9 cellular contexts compared by ENCODE assay signal in the genomic region with DNA sequence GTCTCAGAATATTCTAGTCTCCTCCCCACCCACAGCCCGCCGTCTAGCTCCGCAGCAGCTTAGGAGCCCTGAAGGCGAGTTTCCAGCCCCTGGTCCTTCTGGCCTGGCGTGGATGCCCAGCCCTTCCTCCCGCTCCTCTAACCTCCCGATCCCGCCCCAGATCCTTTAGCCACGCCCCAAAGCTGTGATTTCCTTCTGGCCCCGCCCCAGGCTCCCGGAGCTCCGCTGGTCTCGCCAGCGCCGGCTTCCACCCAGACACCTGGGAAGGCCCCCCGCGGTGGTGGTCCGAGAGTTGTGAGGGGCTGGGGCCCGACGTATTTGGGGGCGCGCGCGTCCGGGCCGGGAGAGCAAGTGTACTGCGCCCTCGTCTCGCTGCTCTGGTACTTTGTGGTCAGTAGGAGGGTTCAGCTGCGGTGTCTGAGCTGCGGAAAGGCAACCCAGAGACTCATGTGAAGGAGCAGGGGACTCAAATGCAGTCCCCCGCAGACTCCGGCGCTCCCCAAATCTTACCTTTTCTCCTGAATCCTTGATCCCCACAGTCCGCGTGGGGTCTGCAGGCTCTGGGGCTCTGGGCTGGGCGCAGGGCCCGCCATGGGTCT. TPM values are rescaled to one million over a fixed set of nuclear protein-coding genes. Genes with fewer than 3 reads are reported as not detected.
DNase-seq lines count a peak whose midpoint lies in the region; ATAC-seq and TF ChIP-seq lines count a peak whose summit lies in the region.
"Had no signal": no experiment of that assay in that cellular context is flagged by ENCODE, and none has a peak within 500 bp of the region (broad histone marks: within the 10 kb centered on the region; RNA-seq: fewer than 3 reads in every experiment).

Gene CGB7, minus strand, starts transcription at position 114 of the 599 bp plus-strand sequence. CDS start 2,374 bp downstream, outside the sequence.

- H3K4me1 ChIP-seq in IMR-90 (ENCODE audit: control insufficient read depth, insufficient read depth, low read length): peaks cover 2% of the 10 kb centered on the region; the same call in 1 of the 2 replicates
- H3K4me1 ChIP-seq in esophagus squamous epithelium: peaks cover 16 to 31% (median 19%) of the 10 kb centered on the region in 3 donors
- H3K4me1 ChIP-seq in muscle layer of colon (ENCODE audit: insufficient read depth, low read length): peaks cover 8% of the 10 kb centered on the region
- H3K4me1 ChIP-seq in transverse colon: peaks cover 9 to 25% (median 18%) of the 10 kb centered on the region in 4 donors

- WGBS in IMR-90 (ENCODE audit: extremely low coverage in 2 of 2, insufficient read length in 1 of 2), 2 experiments: 14% methylated on average over 7 of the region's 38 CpGs; no CpG with 5 or more reads in 1 of the 2 experiments
- 0 to 6% methylated on average over 13 to 21 of the region's 38 CpGs for WGBS in esophagus squamous epithelium, 2 donors
- 13% methylated on average over 32 of the region's 38 CpGs; no CpG with 5 or more reads in 1 of the 2 donors for WGBS in transverse colon (ENCODE audit: low coverage in 1 of 2), 2 donors

- H3K27ac ChIP-seq in IMR-90 (ENCODE audit: insufficient read depth, low read length) (no peak within 1 kb of the TSS; the same call in 1 of the 2 replicates), esophagus squamous epithelium (no peak within 1 kb of the TSS), muscle layer of colon (ENCODE audit: low read depth, low read length) (no peak within 1 kb of the TSS), transverse colon (no peak within 1 kb of the TSS)

- TF ChIP-seq POLR2A in IMR-90 (IDR thresholded peaks at IDR 0.05; ENCODE audit: low read depth, low read length) (no peak), esophagus squamous epithelium (IDR thresholded peaks at IDR 0.05) (no peak), transverse colon (IDR thresholded peaks at IDR 0.05) (no peak)

- peak within 1 kb of the TSS in 1 of 2 experiments; percentile 60; a peak in 2 of 4 replicates for H4K8ac ChIP-seq in IMR-90 (ENCODE audit: low read depth in 2 of 2, low read length in 2 of 2)

- H3K79me1 ChIP-seq in IMR-90 (ENCODE audit: low read depth in 1 of 2, low read length in 2 of 2): peaks cover 0 to 5% of the 10 kb centered on the region in 2 experiments; a peak in 3 of 4 replicates

- no peak for TF ChIP-seq RAD21 in IMR-90 (IDR thresholded peaks at IDR 0.05; ENCODE audit: low read length)

- H3K9me3 ChIP-seq in IMR-90 (ENCODE audit: control insufficient read depth, insufficient read depth, low read length) (no peaks in the 10 kb centered on the region), esophagus squamous epithelium (no peaks in the 10 kb centered on the region), muscle layer of colon (ENCODE audit: low read length) (no peaks in the 10 kb centered on the region), transverse colon (no peaks in the 10 kb centered on the region)

- peak within 1 kb of the TSS; percentile 89 for H3K23ac ChIP-seq in IMR-90 (ENCODE audit: low read depth, low read length)

- 0 out of 2 replicates have a peak within 1 kb of the TSS, but pooled peaks have one; percentile 10 for H2BK20ac ChIP-seq in IMR-90 (ENCODE audit: low read depth, low read length)

- no peak within 1 kb of the TSS for H3K27ac Mint-ChIP-seq in activated CD8-positive, alpha-beta T cell treated with anti-CD3 and anti-CD28 coated beads, Interleukin-2, amount 10 ng/mL, durations not matched to agents 7 days and 5 days

- intact Hi-C loops in IMR-90 (cut with micrococcal nuclease): loop anchor here (5.0 kb wide), 1 partner anchor 65 kb away; the partner anchor contains the start of genes GYS1 and RUVBL2
- intact Hi-C loops in esophagus squamous epithelium (cut with DNase I): no loop called here
- intact Hi-C loops in transverse colon (cut with DNase I; ENCODE audit: low total_unique reads): no loop called here

- H3K9me1 ChIP-seq in IMR-90 (ENCODE audit: insufficient read depth, low read length): no peaks in the 10 kb centered on the region

- H3K4ac ChIP-seq in IMR-90 (ENCODE audit: low read depth, low read length): peak within 1 kb of the TSS; percentile 16; the same call in 1 of the 2 replicates

- dilution Hi-C loops in IMR-90 (cut with HindIII; ENCODE audit: low sequenced_read_pairs, unreplicated experiment): no loop called here

- H2AFZ ChIP-seq in IMR-90 (replicated peaks; ENCODE audit: low read length, poor library complexity): peak within 1 kb of the TSS; percentile 95

- no peaks in the 10 kb centered on the region for H3K9me3 Mint-ChIP-seq in activated CD8-positive, alpha-beta T cell treated with anti-CD3 and anti-CD28 coated beads, Interleukin-2, amount 10 ng/mL, durations not matched to agents 7 days and 5 days (ENCODE audit: insufficient read depth)

- DNase-seq in Ammon's horn (ENCODE audit: low spot score) (peak; percentile 15), IMR-90 (peak; percentile 35), esophagus squamous epithelium (lab: John Stamatoyannopoulos, UW) (no peak), transverse colon (peak; percentile 79)
- DNase-seq in activated CD8-positive, alpha-beta T cell treated with anti-CD3 and anti-CD28 coated beads, Interleukin-2, amount 10 ng/mL, durations not matched to agents 7 days and 5 days: peak; percentile 51

- H4K91ac ChIP-seq in IMR-90 (ENCODE audit: insufficient read depth, low read depth, low read length): peak within 1 kb of the TSS; percentile 62; the same call in 1 of the 2 replicates

- H2AK9ac ChIP-seq in IMR-90 (replicated peaks; ENCODE audit: low read depth, low read length, poor library complexity): peak within 1 kb of the TSS; percentile 60

- H3K56ac ChIP-seq in IMR-90 (ENCODE audit: extremely low read depth, insufficient read depth, low read length): no peak within 1 kb of the TSS

- CTCF ChIA-PET in IMR-90 (lab: Yijun Ruan, JAX): interaction anchor here (0.6 to 0.8 kb wide), 4 partner anchors 17 to 141 kb away, joined by 3 read pairs; no protein-coding TSS in a partner anchor
- CTCF ChIA-PET in activated CD8-positive, alpha-beta T cell treated with anti-CD3 and anti-CD28 coated beads, Interleukin-2, amount 10 ng/mL, durations not matched to agents 7 days and 5 days (lab: Charles Lee): interaction anchor here (0.9 to 2.4 kb wide), 7 partner anchors 17 to 141 kb away, joined by 3 to 8 read pairs (median 5); partner anchors contain the start of genes GYS1, LIN7B and RUVBL2

- peak within 1 kb of the TSS; percentile 52 for H3K4me3 Mint-ChIP-seq in activated CD8-positive, alpha-beta T cell treated with anti-CD3 and anti-CD28 coated beads, Interleukin-2, amount 10 ng/mL, durations not matched to agents 7 days and 5 days

- TF ChIP-seq CTCF in IMR-90 (conservative IDR thresholded peaks at IDR 0.05; ENCODE audit: low read depth, low read length): no peak
- TF ChIP-seq CTCF in esophagus squamous epithelium (IDR thresholded peaks at IDR 0.05): no peak
- no peak for TF ChIP-seq CTCF in transverse colon (IDR thresholded peaks at IDR 0.05)

- peak; percentile 76 for ATAC-seq in IMR-90 (ENCODE audit: low read depth)
- ATAC-seq in activated CD8-positive, alpha-beta T cell treated with anti-CD3 and anti-CD28 coated beads, Interleukin-2, amount 10 ng/mL, durations not matched to agents 7 days and 5 days: peak; percentile 13
- no peak for ATAC-seq in HG03039 (IDR thresholded peaks at IDR 0.05; ENCODE audit: unreplicated experiment)
- no peak for ATAC-seq in HG03095 (IDR thresholded peaks at IDR 0.05; ENCODE audit: unreplicated experiment)

- H3K9ac ChIP-seq in IMR-90 (ENCODE audit: low read depth, low read length) (peak within 1 kb of the TSS; percentile 39; the same call in 1 of the 2 replicates), muscle layer of colon (ENCODE audit: low read length) (no peak within 1 kb of the TSS)

- peaks cover 45% of the 10 kb centered on the region for H3K27me3 Mint-ChIP-seq in activated CD8-positive, alpha-beta T cell treated with anti-CD3 and anti-CD28 coated beads, Interleukin-2, amount 10 ng/mL, durations not matched to agents 7 days and 5 days (ENCODE audit: low read depth)

- TF ChIP-seq EP300 in transverse colon (IDR thresholded peaks at IDR 0.05; ENCODE audit: low read depth): no peak

- H4K5ac ChIP-seq in IMR-90 (ENCODE audit: low read depth, low read length): peak within 1 kb of the TSS; percentile 17; the same call in 1 of the 2 replicates

- in situ Hi-C loops in IMR-90 (cut with MboI; ENCODE audit: low sequenced_read_pairs) (no loop called here), transverse colon (cut with MboI; ENCODE audit: low pct_ligation_motif_present in 1 of 4, low pct_unique_long_range_greater_than_20kb in 1 of 4, low sequenced_read_pairs in 3 of 4) (no loop called here)

- no peak within 1 kb of the TSS for H2BK5ac ChIP-seq in IMR-90 (ENCODE audit: low read depth, low read length, poor library complexity, severe bottlenecking)

- POLR2A ChIA-PET in IMR-90 (lab: Charles Lee; ENCODE audit: unreplicated experiment): no interaction called here
- POLR2A ChIA-PET in activated CD8-positive, alpha-beta T cell treated with anti-CD3 and anti-CD28 coated beads, Interleukin-2, amount 10 ng/mL, durations not matched to agents 7 days and 5 days (lab: Charles Lee): no interaction called here

- H3K4me1 Mint-ChIP-seq in activated CD8-positive, alpha-beta T cell treated with anti-CD3 and anti-CD28 coated beads, Interleukin-2, amount 10 ng/mL, durations not matched to agents 7 days and 5 days (ENCODE audit: low read depth): peaks cover 28% of the 10 kb centered on the region

- peak within 1 kb of the TSS; percentile 68 for H3K14ac ChIP-seq in IMR-90 (replicated peaks; ENCODE audit: low read depth, low read length)

- no TSS peak for BruUV-seq in IMR-90 (replicated peaks; lab: Mats Ljungman, UMichigan)

- H2BK15ac ChIP-seq in IMR-90 (ENCODE audit: low read depth, low read length): no peak within 1 kb of the TSS

- H3K27me3 ChIP-seq in IMR-90 (ENCODE audit: control insufficient read depth, insufficient read depth, low read length) (peaks cover 6% of the 10 kb centered on the region; the same call in 1 of the 2 replicates), esophagus squamous epithelium (peaks cover 0 to 61% (median 2%) of the 10 kb centered on the region in 4 donors), muscle layer of colon (ENCODE audit: control insufficient read depth in 1 of 2, insufficient read depth in 2 of 2, low read length in 2 of 2) (peaks cover 0 to 40% of the 10 kb centered on the region in 2 donors), transverse colon (peaks cover 65% of the 10 kb centered on the region)

- H2BK120ac ChIP-seq in IMR-90 (ENCODE audit: low read depth, low read length): 0 out of 2 replicates have a peak within 1 kb of the TSS, but pooled peaks have one; percentile 34

- no peaks in the 10 kb centered on the region for H3K36me3 Mint-ChIP-seq in activated CD8-positive, alpha-beta T cell treated with anti-CD3 and anti-CD28 coated beads, Interleukin-2, amount 10 ng/mL, durations not matched to agents 7 days and 5 days (ENCODE audit: low read depth)

- no peaks in the 10 kb centered on the region for H4K20me1 ChIP-seq in IMR-90 (ENCODE audit: insufficient read depth, low read length)

- H3K18ac ChIP-seq in IMR-90 (ENCODE audit: low read depth, low read length): no peak within 1 kb of the TSS

- H3K4me3 ChIP-seq in IMR-90 (ENCODE audit: insufficient read depth, low read depth, low read length): peak within 1 kb of the TSS; percentile 61
- peak within 1 kb of the TSS; percentile 39 to 78 (median 54) for H3K4me3 ChIP-seq in esophagus squamous epithelium
- peak within 1 kb of the TSS; percentile 42 to 66 for H3K4me3 ChIP-seq in muscle layer of colon (ENCODE audit: low read depth in 1 of 2, low read length in 2 of 2)
- H3K4me3 ChIP-seq in transverse colon: peak within 1 kb of the TSS; percentile 9 to 52 (median 38)

- H3K36me3 ChIP-seq in IMR-90 (ENCODE audit: control insufficient read depth, insufficient read depth, low read length) (no peaks in the 10 kb centered on the region), esophagus squamous epithelium (no peaks in the 10 kb centered on the region), muscle layer of colon (ENCODE audit: insufficient read depth, low read length) (no peaks in the 10 kb centered on the region), transverse colon (no peaks in the 10 kb centered on the region)

- peak within 1 kb of the TSS; percentile 39 for H2AK5ac ChIP-seq in IMR-90 (ENCODE audit: low read depth, low read length)

- peak within 1 kb of the TSS; percentile 84 for H3K4me2 ChIP-seq in IMR-90 (ENCODE audit: low read depth, low read length)

RNA-seq across cellular contexts. Expression of gene CGB7, which starts in this region (rescaled TPM):
- total RNA-seq in IMR-90 (2012; rRNA removed) (not detected in 2 replicates), esophagus squamous epithelium (1 to 10 TPM in 2 of 4 donors, under 1 TPM in 1, not detected in 1; 0.22 to 4.4 (median 1.7) TPM), transverse colon (under 1 TPM in 1 of 4 donors, not detected in 3; 0.20 TPM)
- polyA plus RNA-seq in IMR-90 (2012; rRNA removed): 1.7 and 1.9 TPM in 2 replicates
- 0.47 and 0.86 TPM in 2 replicates for polyA plus RNA-seq in IMR-90 (2012; cell fraction: cytosol; rRNA removed)
- 6.8 and 17.2 TPM in 2 replicates for polyA plus RNA-seq in IMR-90 (2012; cell fraction: nucleus; rRNA removed; ENCODE audit: low replicate concordance)
- not detected for total RNA-seq in activated CD8-positive, alpha-beta T cell treated with anti-CD3 and anti-CD28 coated beads, Interleukin-2, amount 10 ng/mL, durations not matched to agents 7 days and 5 days
- total RNA-seq: mononuclear cell had no signal

Comparison
In these comparisons a context has a peak if more than half of its experiments do, and no peak if none do; other contexts are left out.
1. Peak in DNase-seq and ATAC-seq in activated CD8-positive, alpha-beta T cell treated with anti-CD3 and anti-CD28 coated beads, Interleukin-2, amount 10 ng/mL, durations not matched to agents 7 days and 5 days; RNA of the gene not detected or under 1 TPM.
2. Peak in DNase-seq and H3K4me3 ChIP-seq in transverse colon; RNA of the gene not detected or under 1 TPM.